In genomic region chr7:50662059-50662689, GRCh38 we compare ENCODE assay signal across 9 cellular contexts.
DNase-seq lines count a peak whose midpoint lies in the region; ATAC-seq and TF ChIP-seq lines count a peak whose summit lies in the region.
"Had no signal": no experiment of that assay in that cellular context is flagged by ENCODE, and none has a peak within 500 bp of the region (broad histone marks: within the 10 kb centered on the region; RNA-seq: fewer than 3 reads in every experiment).

No MANE protein-coding gene starts in this region.

- CTCF ChIA-PET in activated CD8-positive, alpha-beta T cell treated with anti-CD3 and anti-CD28 coated beads for 36 hours (lab: Charles Lee), result interaction anchor here (0.6 to 2.4 kb wide), 3 partner anchors 29 to 479 kb away, joined by 3 to 11 read pairs (median 6); no protein-coding TSS in a partner anchor

- no peaks in the 10 kb centered on the region for H3K36me3 ChIP-seq in testis (ENCODE audit: low read depth, missing control alignments)

- H3K27me3 ChIP-seq in testis, result no peaks in the 10 kb centered on the region

- H3K27ac ChIP-seq in testis, result no peak overlapping the region

- H3K4me3 ChIP-seq in testis, result no peak overlapping the region

- ATAC-seq in HG02840 (IDR thresholded peaks at IDR 0.05; ENCODE audit: low FRiP score, unreplicated experiment) (peak; percentile 2), GM21360 (IDR thresholded peaks at IDR 0.05; ENCODE audit: unreplicated experiment) (no peak)
- ATAC-seq in activated CD8-positive, alpha-beta T cell treated with anti-CD3 and anti-CD28 coated beads for 36 hours, result peak; percentile 40

- no peaks in the 10 kb centered on the region for H3K9me3 ChIP-seq in testis

- H3K9me3 Mint-ChIP-seq in activated CD8-positive, alpha-beta T cell treated with anti-CD3 and anti-CD28 coated beads for 36 hours, result no peaks in the 10 kb centered on the region
- no peaks in the 10 kb centered on the region for H3K9me3 Mint-ChIP-seq in osteocyte (ENCODE audit: unreplicated experiment)

- intact Hi-C loops in activated CD8-positive, alpha-beta T cell treated with anti-CD3 and anti-CD28 coated beads for 36 hours (cut with micrococcal nuclease), result no loop called here
- intact Hi-C loops in testis (cut with DNase I; ENCODE audit: low total_unique reads), result no loop called here

- peaks cover 5% of the 10 kb centered on the region for H3K4me1 ChIP-seq in testis

- peak overlapping the region; percentile 16 for H3K27ac Mint-ChIP-seq in activated CD8-positive, alpha-beta T cell treated with anti-CD3 and anti-CD28 coated beads for 36 hours
- no peak overlapping the region for H3K27ac Mint-ChIP-seq in osteocyte (ENCODE audit: unreplicated experiment)

- H3K4me1 Mint-ChIP-seq in activated CD8-positive, alpha-beta T cell treated with anti-CD3 and anti-CD28 coated beads for 36 hours (ENCODE audit: low read depth), result peaks cover 54% of the 10 kb centered on the region
- peaks cover 36% of the 10 kb centered on the region for H3K4me1 Mint-ChIP-seq in osteocyte (ENCODE audit: unreplicated experiment)

- no peak overlapping the region for H3K4me3 Mint-ChIP-seq in activated CD8-positive, alpha-beta T cell treated with anti-CD3 and anti-CD28 coated beads for 36 hours
- no peak overlapping the region for H3K4me3 Mint-ChIP-seq in osteocyte (ENCODE audit: unreplicated experiment)

- no peak for TF ChIP-seq CTCF in activated CD8-positive, alpha-beta T cell treated with anti-CD3 and anti-CD28 coated beads for 36 hours (IDR thresholded peaks at IDR 0.05)
- TF ChIP-seq CTCF in osteocyte (IDR thresholded peaks at IDR 0.05), result no peak
- TF ChIP-seq CTCF in testis (IDR thresholded peaks at IDR 0.05), result no peak

- DNase-seq in activated CD8-positive, alpha-beta memory T cell treated with anti-CD3 and anti-CD28 coated beads, Interleukin-2, amount 50 U/mL, for 48 hours, result peak; percentile 56
- no peak for DNase-seq in activated CD8-positive, alpha-beta memory T cell treated with anti-CD3 and anti-CD28 coated beads for 24 hours
- peak; percentile 45 for DNase-seq in activated CD8-positive, alpha-beta T cell treated with anti-CD3 and anti-CD28 coated beads for 36 hours
- DNase-seq in osteocyte (ENCODE audit: extremely low spot score, unreplicated experiment) (peak; percentile 42), 8988T (no peak), testis (no peak)
- DNase-seq: H7 had no signal

- WGBS in testis, 2 donors, result 80 to 96% methylated on average over 3 of the region's 3 CpGs

- POLR2A ChIA-PET in activated CD8-positive, alpha-beta T cell treated with anti-CD3 and anti-CD28 coated beads for 36 hours (lab: Charles Lee), result interaction anchor here (0.8 to 1.1 kb wide), 3 partner anchors 47 to 303 kb away, joined by 3 read pairs; no protein-coding TSS in a partner anchor

- no peak for TF ChIP-seq POLR2A in testis (IDR thresholded peaks at IDR 0.05)

- peaks cover 2% of the 10 kb centered on the region for H3K36me3 Mint-ChIP-seq in activated CD8-positive, alpha-beta T cell treated with anti-CD3 and anti-CD28 coated beads for 36 hours (ENCODE audit: low read depth)
- peaks cover 36% of the 10 kb centered on the region for H3K36me3 Mint-ChIP-seq in osteocyte (ENCODE audit: unreplicated experiment)

- H3K27me3 Mint-ChIP-seq in activated CD8-positive, alpha-beta T cell treated with anti-CD3 and anti-CD28 coated beads for 36 hours, result no peaks in the 10 kb centered on the region
- no peaks in the 10 kb centered on the region for H3K27me3 Mint-ChIP-seq in osteocyte (ENCODE audit: unreplicated experiment)

Comparison
In these comparisons a context has a peak if more than half of its experiments do, and no peak if none do; other contexts are left out.
1. DNase-seq: peak in activated CD8-positive, alpha-beta memory T cell treated with anti-CD3 and anti-CD28 coated beads, Interleukin-2, amount 50 U/mL, for 48 hours (single experiment), activated CD8-positive, alpha-beta T cell treated with anti-CD3 and anti-CD28 coated beads for 36 hours (single experiment) and osteocyte (single experiment); none in activated CD8-positive, alpha-beta memory T cell treated with anti-CD3 and anti-CD28 coated beads for 24 hours (single experiment), 8988T (single experiment) and testis (single experiment).